ENCODE assay signal across 29 cellular contexts in genomic region chr4:82746705-82747567, GRCh38. TPM values are rescaled to one million over a fixed set of nuclear protein-coding genes. Genes with fewer than 3 reads are reported as not detected.
A peak's percentile ranks its signal among the peaks of the same experiment; 100 is the strongest.
DNase-seq lines count a peak whose midpoint lies in the region; ATAC-seq and TF ChIP-seq lines count a peak whose summit lies in the region.
"Had no signal": no experiment of that assay in that cellular context is flagged by ENCODE, and none has a peak within 500 bp of the region (broad histone marks: within the 10 kb centered on the region; RNA-seq: fewer than 3 reads in every experiment).

No MANE protein-coding gene starts in this region.

- no peaks in the 10 kb centered on the region for H3K9me2 ChIP-seq in PC-9 (ENCODE audit: insufficient read depth)

- H3K4me1 Mint-ChIP-seq in endodermal cell (peaks cover 30% of the 10 kb centered on the region), CD14-positive monocyte (no peaks in the 10 kb centered on the region)
- no peaks in the 10 kb centered on the region for H3K4me1 Mint-ChIP-seq in naive thymus-derived CD8-positive, alpha-beta T cell

- H3K4me3 Mint-ChIP-seq in endodermal cell, result no peak overlapping the region
- H3K4me3 Mint-ChIP-seq in naive thymus-derived CD8-positive, alpha-beta T cell, result no peak overlapping the region
- H3K4me3 Mint-ChIP-seq in CD14-positive monocyte, result no peak overlapping the region
- H3K4me3 Mint-ChIP-seq: activated naive CD4-positive, alpha-beta T cell treated with anti-CD3 and anti-CD28 coated beads for 36 hours; IgD-negative memory B cell; natural killer cell treated with Interleukin-12 subunit alpha and Interleukin-12 subunit beta and Interleukin-15 and Interleukin-18, amount 100 ng/mL, for 72 hours had no signal

- no peak overlapping the region for H3K4me2 ChIP-seq in PC-9
- H3K4me2 ChIP-seq: BLaER1 treated with 17β-estradiol and CSF1 and Interleukin-3, amounts not matched to agents 10 nM and 100 nM had no signal

- H3K36me3 ChIP-seq in PC-9 (ENCODE audit: low read depth) (no peaks in the 10 kb centered on the region), endodermal cell (ENCODE audit: control insufficient read depth, insufficient read depth, low read length) (no peaks in the 10 kb centered on the region), spleen (no peaks in the 10 kb centered on the region)
- H3K36me3 ChIP-seq: BLaER1 treated with 17β-estradiol and CSF1 and Interleukin-3, amounts not matched to agents 10 nM and 100 nM; ovary; right atrium auricular region; thyroid gland; WERI-Rb-1 had no signal

- H3K27me3 Mint-ChIP-seq in endodermal cell (ENCODE audit: insufficient read depth), result no peaks in the 10 kb centered on the region
- peaks cover 0 to 6% (median 3%) of the 10 kb centered on the region in 5 donors for H3K27me3 Mint-ChIP-seq in naive thymus-derived CD8-positive, alpha-beta T cell
- H3K27me3 Mint-ChIP-seq in CD14-positive monocyte (ENCODE audit: low read depth in 3 of 3), result peaks cover 0 to 2% (median 1%) of the 10 kb centered on the region in 3 donors
- H3K27me3 Mint-ChIP-seq: natural killer cell treated with Interleukin-12 subunit alpha and Interleukin-12 subunit beta and Interleukin-15 and Interleukin-18, amount 100 ng/mL, for 72 hours had no signal

- H3K27ac ChIP-seq in PC-9, result peak overlapping the region; percentile 92; the same call in 1 of the 2 replicates
- no peak overlapping the region for H3K27ac ChIP-seq in endodermal cell (ENCODE audit: low read depth, low read length)
- no peak overlapping the region for H3K27ac ChIP-seq in spleen
- H3K27ac ChIP-seq: BLaER1 treated with 17β-estradiol and CSF1 and Interleukin-3, amounts not matched to agents 10 nM and 100 nM; ovary; right atrium auricular region; WERI-Rb-1 had no signal

- ATAC-seq in GM18868 (IDR thresholded peaks at IDR 0.05; ENCODE audit: unreplicated experiment), result no peak
- no peak for ATAC-seq in naive thymus-derived CD8-positive, alpha-beta T cell
- ATAC-seq: left colon; natural killer cell treated with Interleukin-12 subunit alpha and Interleukin-12 subunit beta and Interleukin-15 and Interleukin-18, amount 100 ng/mL, for 72 hours; PC-3 had no signal

- no peaks in the 10 kb centered on the region for H4K20me1 ChIP-seq in PC-9 (ENCODE audit: insufficient read depth)
- H4K20me1 ChIP-seq: BLaER1 treated with 17β-estradiol and CSF1 and Interleukin-3, amounts not matched to agents 10 nM and 100 nM had no signal

- H3K9ac ChIP-seq in endodermal cell (ENCODE audit: extremely low read depth, low read length, poor library complexity, severe bottlenecking), result no peak overlapping the region
- H3K9ac ChIP-seq: BLaER1 treated with 17β-estradiol and CSF1 and Interleukin-3, amounts not matched to agents 10 nM and 100 nM had no signal

- H3K36me3 Mint-ChIP-seq in endodermal cell (ENCODE audit: low read depth) (no peaks in the 10 kb centered on the region), CD14-positive monocyte (no peaks in the 10 kb centered on the region)
- H3K36me3 Mint-ChIP-seq in naive thymus-derived CD8-positive, alpha-beta T cell, result no peaks in the 10 kb centered on the region
- H3K36me3 Mint-ChIP-seq: natural killer cell treated with Interleukin-12 subunit alpha and Interleukin-12 subunit beta and Interleukin-15 and Interleukin-18, amount 100 ng/mL, for 72 hours had no signal

- 0 out of 2 replicates have a peak, but pooled peaks cover 2% of the 10 kb centered on the region for H3K79me2 ChIP-seq in PC-9 (ENCODE audit: low read depth)

- peaks cover 12% of the 10 kb centered on the region; the same call in 1 of the 2 replicates for H3F3A ChIP-seq in PC-9 (ENCODE audit: insufficient read depth, low read depth)

- no peak overlapping the region for H3K4me3 ChIP-seq in PC-9
- H3K4me3 ChIP-seq in endodermal cell (ENCODE audit: low read length), result no peak overlapping the region
- no peak overlapping the region for H3K4me3 ChIP-seq in spleen
- H3K4me3 ChIP-seq: BLaER1 treated with 17β-estradiol and CSF1 and Interleukin-3, amounts not matched to agents 10 nM and 100 nM; ovary; right atrium auricular region; thyroid gland had no signal

- CTCF ChIA-PET in PC-9 (lab: Charles Lee), result no interaction called here

- no peak for DNase-seq in PC-9
- peak; percentile 48 for DNase-seq in endodermal cell
- DNase-seq in kidney tubule cell (ENCODE audit: low spot score), result peak; percentile 87
- DNase-seq in spleen, result peak; percentile 36
- DNase-seq in naive thymus-derived CD8-positive, alpha-beta T cell, result no peak
- DNase-seq in DMS53 treated with DMSO at 0.1 percent for 48 hours (lab: John Stamatoyannopoulos, UW; ENCODE audit: unreplicated experiment), result no peak
- DNase-seq in CD14-positive monocyte (ENCODE audit: low spot score), result no peak
- DNase-seq: activated naive CD4-positive, alpha-beta T cell treated with anti-CD3 and anti-CD28 coated beads for 36 hours; Caco-2; HCEC 1CT; hypothalamus; left colon; midbrain; MM.1S; NCI-H1436; NCI-H510A treated with DMSO at 0.1 percent for 48 hours; ovary; PC-3; SHP77; stimulated activated CD4-positive, alpha-beta T cell treated with anti-CD3 and anti-CD28 coated beads, Interleukin-12 subunit alpha, Interleukin-12 subunit beta, amount 100 ng/mL, for 4 hours; stimulated activated CD4-positive, alpha-beta T cell treated with anti-CD3 and anti-CD28 coated beads, Interleukin-4, amount 100 ng/mL, for 24 hours; stimulated activated naive CD4-positive, alpha-beta T cell treated with Interleukin-2 at 50 U/mL for 16 hours; thyroid gland; WERI-Rb-1 had no signal

- POLR2A ChIA-PET in PC-9 (lab: Charles Lee; ENCODE audit: unreplicated experiment), result interaction anchor here (0.6 kb wide), 1 partner anchor 52 kb away, joined by 3 read pairs; the partner anchor contains the start of gene SCD5
- POLR2A ChIA-PET in naive thymus-derived CD8-positive, alpha-beta T cell (lab: Charles Lee), result no interaction called here

- WGBS in endodermal cell (ENCODE audit: insufficient coverage in 1 of 2, insufficient read length in 1 of 2), 2 experiments, result 78 to 100% methylated on average over 4 to 10 of the region's 13 CpGs
- 77 to 88% (median 82%) methylated on average over 12 to 13 of the region's 13 CpGs for WGBS in spleen, 5 donors

- BruUV-seq in PC-9 (replicated peaks; lab: Mats Ljungman, UMichigan), result no TSS peak

- H3K27me3 ChIP-seq in PC-9 (ENCODE audit: insufficient read depth, low read depth), result no peaks in the 10 kb centered on the region
- no peaks in the 10 kb centered on the region for H3K27me3 ChIP-seq in endodermal cell (ENCODE audit: control insufficient read depth, insufficient read depth, low read length, poor library complexity, severe bottlenecking)
- no peaks in the 10 kb centered on the region for H3K27me3 ChIP-seq in spleen (replicated peaks in 1 of 7)
- H3K27me3 ChIP-seq: BLaER1 treated with 17β-estradiol and CSF1 and Interleukin-3, amounts not matched to agents 10 nM and 100 nM; ovary; right atrium auricular region; thyroid gland had no signal

- TF ChIP-seq CTCF in PC-9 (conservative IDR thresholded peaks at IDR 0.05), result no peak
- TF ChIP-seq CTCF in endodermal cell (conservative IDR thresholded peaks at IDR 0.05), result no peak
- TF ChIP-seq CTCF in spleen (IDR thresholded peaks at IDR 0.05 in 8 of 11, conservative IDR thresholded peaks at IDR 0.05 in 3 of 11), result no peak
- no peak for TF ChIP-seq CTCF in CD14-positive monocyte (IDR thresholded peaks at IDR 0.05)

- H3K9me3 Mint-ChIP-seq in endodermal cell (no peaks in the 10 kb centered on the region), CD14-positive monocyte (no peaks in the 10 kb centered on the region)
- H3K9me3 Mint-ChIP-seq in naive thymus-derived CD8-positive, alpha-beta T cell, result no peaks in the 10 kb centered on the region
- H3K9me3 Mint-ChIP-seq: activated naive CD4-positive, alpha-beta T cell treated with anti-CD3 and anti-CD28 coated beads for 36 hours; IgD-negative memory B cell; natural killer cell treated with Interleukin-12 subunit alpha and Interleukin-12 subunit beta and Interleukin-15 and Interleukin-18, amount 100 ng/mL, for 72 hours had no signal

- peaks cover 25% of the 10 kb centered on the region for H3K4me1 ChIP-seq in PC-9 (replicated peaks; ENCODE audit: insufficient read depth)
- H3K4me1 ChIP-seq in endodermal cell (ENCODE audit: control insufficient read depth, insufficient read depth, low read length), result peaks cover 13% of the 10 kb centered on the region
- no peaks in the 10 kb centered on the region for H3K4me1 ChIP-seq in spleen
- H3K4me1 ChIP-seq: right atrium auricular region had no signal

- intact Hi-C loops in PC-9 (cut with micrococcal nuclease; ENCODE audit: unreplicated experiment) (no loop called here), spleen (cut with DNase I; ENCODE audit: low total_unique reads) (no loop called here), CD14-positive monocyte (cut with micrococcal nuclease) (no loop called here)

- H3K9me3 ChIP-seq in PC-9 (ENCODE audit: insufficient read depth, low read depth) (no peaks in the 10 kb centered on the region), endodermal cell (ENCODE audit: control insufficient read depth, low read length) (no peaks in the 10 kb centered on the region), spleen (no peaks in the 10 kb centered on the region)
- H3K9me3 ChIP-seq: BLaER1 treated with 17β-estradiol and CSF1 and Interleukin-3, amounts not matched to agents 10 nM and 100 nM; Caco-2; ovary; right atrium auricular region; thyroid gland had no signal

- no peak for TF ChIP-seq POLR2A in spleen (IDR thresholded peaks at IDR 0.05)

- H2AFZ ChIP-seq in PC-9, result no peak overlapping the region

- H3K27ac Mint-ChIP-seq in endodermal cell (peak overlapping the region; percentile 91), CD14-positive monocyte (no peak overlapping the region)
- no peak overlapping the region for H3K27ac Mint-ChIP-seq in naive thymus-derived CD8-positive, alpha-beta T cell
- H3K27ac Mint-ChIP-seq: activated naive CD4-positive, alpha-beta T cell treated with anti-CD3 and anti-CD28 coated beads for 36 hours; natural killer cell treated with Interleukin-12 subunit alpha and Interleukin-12 subunit beta and Interleukin-15 and Interleukin-18, amount 100 ng/mL, for 72 hours had no signal

RNA-seq across cellular contexts. Expression of gene SCD5, which starts 51.7 kb away (rescaled TPM):
- total RNA-seq in PC-9 (2021) (34.3 and 41.1 TPM in 2 replicates), endodermal cell (1 to 10 TPM; 3.2 to 5.2 TPM), spleen (1 to 10 TPM; 2.9 to 7.2 (median 4.5) TPM)
- 20.3 TPM for polyA plus RNA-seq in endodermal cell (2013, experiment 1 of 2)
- polyA plus RNA-seq in endodermal cell (2013, experiment 2 of 2), result 21.8 TPM
- polyA plus RNA-seq in spleen (1 to 10 TPM in 2 of 3 donors, under 1 TPM in 1; 0.85 to 2.5 (median 1.4) TPM), CD14-positive monocyte (1 to 10 TPM in 1 of 2 donors, under 1 TPM in 1; 0.61 to 1.3 TPM)
- total RNA-seq in naive thymus-derived CD8-positive, alpha-beta T cell, result 1 to 10 TPM; 1.0 to 1.1 TPM
- polyA plus RNA-seq in naive thymus-derived CD8-positive, alpha-beta T cell, result 1 to 10 TPM in 2 of 3 donors, under 1 TPM in 1; 0.07 to 4.4 (median 1.0) TPM
- polyA plus RNA-seq: IgD-negative memory B cell had no signal

Comparison
In these comparisons a context has a peak if more than half of its experiments do, and no peak if none do; other contexts are left out.
1. DNase-seq: peak in endodermal cell (single experiment), kidney tubule cell (single experiment) and spleen (single experiment); none in PC-9 (0 of 2), naive thymus-derived CD8-positive, alpha-beta T cell (0 of 10), DMS53 treated with DMSO at 0.1 percent for 48 hours (single experiment) and CD14-positive monocyte (single experiment).